1 cellular context compared by ENCODE assay signal in the genomic region with DNA sequence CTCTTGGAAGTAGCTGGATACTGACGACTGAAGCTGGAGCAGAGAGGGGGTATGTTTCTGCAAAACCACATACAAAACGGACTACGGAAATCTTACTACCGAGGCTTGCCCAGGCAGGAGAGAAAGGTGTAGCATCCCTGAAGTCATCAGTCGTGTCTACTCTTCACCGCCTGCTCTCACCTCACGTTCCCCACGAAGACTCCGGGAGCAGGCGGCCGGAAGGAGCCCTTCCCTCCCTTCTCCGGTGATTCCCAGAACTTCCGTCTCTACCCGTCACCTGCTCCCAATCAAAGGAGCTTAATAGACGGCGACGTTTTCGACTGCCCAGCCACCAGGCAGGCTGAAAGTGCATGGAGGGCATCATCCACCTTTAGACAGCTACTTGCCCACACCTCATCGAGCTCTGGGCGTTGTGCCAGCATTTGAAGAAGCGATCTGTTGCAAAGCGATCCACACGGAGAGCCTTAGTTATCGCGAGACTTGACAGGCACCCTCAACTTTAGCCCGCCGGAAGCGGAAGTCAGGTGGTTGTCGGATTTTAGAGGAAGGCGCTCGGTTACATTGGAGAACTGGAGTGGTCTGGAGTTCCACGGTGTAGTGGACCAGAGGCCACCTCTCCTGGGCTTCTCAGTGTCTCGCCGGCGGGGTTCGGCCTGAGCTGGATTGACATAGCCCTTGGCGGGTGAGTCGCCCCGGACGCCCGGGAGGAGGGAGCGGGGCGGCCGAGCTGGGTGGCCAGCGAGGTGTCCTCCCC.
TF ChIP-seq lines count a peak whose summit lies in the region.

A gene (plus strand): TSS at position 523 of the 754 bp plus-strand sequence. CDS start 2,809 bp downstream, outside the sequence.

TF ChIP-seq in K562, 482 proteins besides CTCF, POLR2A, EP300 and RAD21 (continued from another document and continues in another):
- TF ChIP-seq, protein P1, sequence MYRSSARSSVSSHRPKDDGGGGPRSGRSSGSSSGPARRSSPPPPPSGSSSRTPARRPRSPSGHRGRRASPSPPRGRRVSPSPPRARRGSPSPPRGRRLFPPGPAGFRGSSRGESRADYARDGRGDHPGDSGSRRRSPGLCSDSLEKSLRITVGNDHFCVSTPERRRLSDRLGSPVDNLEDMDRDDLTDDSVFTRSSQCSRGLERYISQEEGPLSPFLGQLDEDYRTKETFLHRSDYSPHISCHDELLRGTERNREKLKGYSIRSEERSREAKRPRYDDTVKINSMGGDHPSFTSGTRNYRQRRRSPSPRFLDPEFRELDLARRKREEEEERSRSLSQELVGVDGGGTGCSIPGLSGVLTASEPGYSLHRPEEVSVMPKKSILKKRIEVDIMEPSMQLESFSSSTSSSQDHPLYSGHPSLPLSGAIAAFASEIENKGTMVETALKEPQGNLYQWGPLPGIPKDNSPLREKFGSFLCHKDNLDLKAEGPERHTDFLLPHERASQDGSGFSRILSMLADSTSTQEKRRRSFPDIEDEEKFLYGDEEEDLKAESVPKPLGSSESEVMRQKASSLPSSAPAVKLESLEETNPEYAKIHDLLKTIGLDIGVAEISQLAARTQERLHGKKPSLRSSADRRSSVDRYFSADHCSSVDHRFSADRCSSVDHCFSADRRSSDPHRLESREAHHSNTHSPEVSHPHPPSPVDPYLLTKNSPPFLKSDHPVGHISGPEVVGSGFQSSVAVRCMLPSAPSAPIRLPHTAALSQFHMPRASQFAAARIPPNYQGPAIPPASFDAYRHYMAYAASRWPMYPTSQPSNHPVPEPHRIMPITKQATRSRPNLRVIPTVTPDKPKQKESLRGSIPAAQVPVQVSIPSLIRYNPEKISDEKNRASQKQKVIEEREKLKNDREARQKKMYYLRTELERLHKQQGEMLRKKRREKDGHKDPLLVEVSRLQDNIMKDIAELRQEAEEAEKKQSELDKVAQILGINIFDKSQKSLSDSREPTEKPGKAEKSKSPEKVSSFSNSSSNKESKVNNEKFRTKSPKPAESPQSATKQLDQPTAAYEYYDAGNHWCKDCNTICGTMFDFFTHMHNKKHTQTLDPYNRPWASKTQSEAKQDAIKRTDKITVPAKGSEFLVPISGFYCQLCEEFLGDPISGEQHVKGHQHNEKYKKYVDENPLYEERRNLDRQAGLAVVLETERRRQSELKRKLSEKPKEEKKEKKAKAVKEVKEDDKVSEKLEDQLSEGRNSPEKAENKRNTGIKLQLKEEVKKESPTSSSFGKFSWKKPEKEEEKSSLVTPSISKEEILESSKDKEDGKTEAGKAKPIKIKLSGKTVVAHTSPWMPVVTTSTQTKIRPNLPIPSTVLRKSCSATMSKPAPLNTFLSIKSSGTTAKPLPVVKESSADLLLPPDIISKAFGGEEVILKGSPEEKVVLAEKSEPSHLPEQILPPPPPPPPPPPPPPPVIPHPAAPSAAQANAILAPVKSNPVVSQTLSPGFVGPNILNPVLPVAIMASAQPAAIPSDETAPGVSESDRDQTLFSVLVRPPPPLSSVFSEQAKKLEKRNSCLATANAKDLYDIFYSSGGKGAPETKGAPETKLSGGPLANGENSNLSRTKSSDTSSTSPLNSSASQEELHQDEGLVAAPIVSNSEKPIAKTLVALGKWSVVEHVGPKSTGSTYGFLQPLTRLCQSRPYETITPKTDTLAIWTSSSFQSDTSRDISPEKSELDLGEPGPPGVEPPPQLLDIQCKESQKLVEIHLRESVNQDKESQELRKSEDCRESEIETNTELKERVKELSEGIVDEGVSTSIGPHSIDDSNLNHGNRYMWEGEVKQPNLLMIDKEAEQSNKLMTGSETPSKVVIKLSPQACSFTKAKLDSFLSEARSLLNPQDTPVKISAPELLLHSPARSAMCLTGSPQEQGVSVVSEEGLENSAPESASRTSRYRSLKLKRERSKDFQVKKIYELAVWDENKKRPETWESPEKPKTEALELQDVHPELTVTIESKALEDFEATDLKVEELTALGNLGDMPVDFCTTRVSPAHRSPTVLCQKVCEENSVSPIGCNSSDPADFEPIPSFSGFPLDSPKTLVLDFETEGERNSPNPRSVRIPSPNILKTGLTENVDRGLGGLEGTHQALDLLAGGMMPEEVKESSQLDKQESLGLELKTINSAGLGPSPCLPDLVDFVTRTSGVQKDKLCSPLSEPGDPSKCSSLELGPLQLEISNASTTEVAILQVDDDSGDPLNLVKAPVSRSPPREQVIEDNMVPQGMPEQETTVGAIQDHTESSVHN (IDR thresholded peaks at IDR 0.05; ENCODE audit: borderline replicate concordance in 1 of 2, low read depth in 1 of 2) = no peak
- TF ChIP-seq MTA3 (IDR thresholded peaks at IDR 0.05; ENCODE audit: borderline replicate concordance) (peak; percentile 80), MCM2 (IDR thresholded peaks at IDR 0.05; ENCODE audit: low read depth) (no peak), L3MBTL2 (IDR thresholded peaks at IDR 0.05) (peak; percentile 98), SMAD1 (IDR thresholded peaks at IDR 0.05; ENCODE audit: low read depth, low read length, partially characterized antibody) (peak; percentile 33), ZNF184 (CRISPR knock-in tag; IDR thresholded peaks at IDR 0.05) (no peak), RBFOX2 (IDR thresholded peaks at IDR 0.05; ENCODE audit: low read depth, low read length) (peak; percentile 84), ATF1 (CRISPR knock-in tag; IDR thresholded peaks at IDR 0.05) (no peak), ATF1 (tag; IDR thresholded peaks at IDR 0.05) (peak; percentile 44), PHF8 (IDR thresholded peaks at IDR 0.05; ENCODE audit: borderline replicate concordance, low read length) (peak; percentile 78), HDAC2 (IDR thresholded peaks at IDR 0.05) (no peak), FOXK1 (CRISPR knock-in tag; IDR thresholded peaks at IDR 0.05; ENCODE audit: borderline replicate concordance) (0 out of 2 replicates have a peak, but pooled peaks have one; percentile 36), ZNF764 (CRISPR knock-in tag; IDR thresholded peaks at IDR 0.05; ENCODE audit: low read depth) (no peak), MYNN (IDR thresholded peaks at IDR 0.05) (no peak), MYNN (CRISPR knock-in tag; IDR thresholded peaks at IDR 0.05) (no peak), MBD2 (IDR thresholded peaks at IDR 0.05; ENCODE audit: borderline replicate concordance, low read depth) (peak; percentile 14; the same call in 1 of the 2 replicates), ZNF3 (CRISPR knock-in tag; IDR thresholded peaks at IDR 0.05) (no peak), TCF3 (CRISPR knock-in tag; IDR thresholded peaks at IDR 0.05) (0 out of 2 replicates have a peak, but pooled peaks have one; percentile 6), SOX6 (IDR thresholded peaks at IDR 0.05) (peak; percentile 35; the same call in 1 of the 2 replicates), MAFF (IDR thresholded peaks at IDR 0.05; ENCODE audit: low read length) (no peak), ZNF140 (CRISPR knock-in tag; IDR thresholded peaks at IDR 0.05) (no peak), POLR2AphosphoS5 (IDR thresholded peaks at IDR 0.05; ENCODE audit: control insufficient read depth, insufficient read depth, low read depth, low read length) (peak; percentile 67; the same call in 1 of the 2 replicates), ZNF212 (CRISPR knock-in tag; IDR thresholded peaks at IDR 0.05) (no peak), CBX1 (IDR thresholded peaks at IDR 0.05; ENCODE audit: low read depth) (peak; percentile 66; the same call in 1 of the 2 replicates), ZNF197 (CRISPR knock-in tag; IDR thresholded peaks at IDR 0.05; ENCODE audit: low read depth) (0 out of 2 replicates have a peak, but pooled peaks have one; percentile 56), KDM5B (IDR thresholded peaks at IDR 0.05; ENCODE audit: insufficient replicate concordance, low read depth, low read length) (peak; percentile 70), SAP30 (IDR thresholded peaks at IDR 0.05; ENCODE audit: borderline replicate concordance, insufficient read depth, low read depth, low read length, poor library complexity, severe bottlenecking) (peak; percentile 77), SMAD4 (CRISPR knock-in tag; conservative IDR thresholded peaks at IDR 0.05) (0 out of 2 replicates have a peak, but pooled peaks have one; percentile 27)
- TF ChIP-seq, protein P2, sequence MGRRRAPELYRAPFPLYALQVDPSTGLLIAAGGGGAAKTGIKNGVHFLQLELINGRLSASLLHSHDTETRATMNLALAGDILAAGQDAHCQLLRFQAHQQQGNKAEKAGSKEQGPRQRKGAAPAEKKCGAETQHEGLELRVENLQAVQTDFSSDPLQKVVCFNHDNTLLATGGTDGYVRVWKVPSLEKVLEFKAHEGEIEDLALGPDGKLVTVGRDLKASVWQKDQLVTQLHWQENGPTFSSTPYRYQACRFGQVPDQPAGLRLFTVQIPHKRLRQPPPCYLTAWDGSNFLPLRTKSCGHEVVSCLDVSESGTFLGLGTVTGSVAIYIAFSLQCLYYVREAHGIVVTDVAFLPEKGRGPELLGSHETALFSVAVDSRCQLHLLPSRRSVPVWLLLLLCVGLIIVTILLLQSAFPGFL (CRISPR knock-in tag; IDR thresholded peaks at IDR 0.05) = no peak
- TF ChIP-seq, protein P3, sequence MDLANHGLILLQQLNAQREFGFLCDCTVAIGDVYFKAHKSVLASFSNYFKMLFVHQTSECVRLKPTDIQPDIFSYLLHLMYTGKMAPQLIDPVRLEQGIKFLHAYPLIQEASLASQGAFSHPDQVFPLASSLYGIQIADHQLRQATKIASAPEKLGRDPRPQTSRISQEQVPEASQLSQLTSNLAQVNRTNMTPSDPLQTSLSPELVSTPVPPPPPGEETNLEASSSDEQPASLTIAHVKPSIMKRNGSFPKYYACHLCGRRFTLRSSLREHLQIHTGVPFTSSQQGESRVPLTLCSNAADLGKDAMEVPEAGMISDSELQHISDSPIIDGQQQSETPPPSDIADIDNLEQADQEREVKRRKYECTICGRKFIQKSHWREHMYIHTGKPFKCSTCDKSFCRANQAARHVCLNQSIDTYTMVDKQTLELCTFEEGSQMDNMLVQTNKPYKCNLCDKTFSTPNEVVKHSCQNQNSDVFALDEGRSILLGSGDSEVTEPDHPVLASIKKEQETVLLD (IDR thresholded peaks at IDR 0.05) = 0 out of 2 replicates have a peak, but pooled peaks have one; percentile 35
- TF ChIP-seq, protein P4, sequence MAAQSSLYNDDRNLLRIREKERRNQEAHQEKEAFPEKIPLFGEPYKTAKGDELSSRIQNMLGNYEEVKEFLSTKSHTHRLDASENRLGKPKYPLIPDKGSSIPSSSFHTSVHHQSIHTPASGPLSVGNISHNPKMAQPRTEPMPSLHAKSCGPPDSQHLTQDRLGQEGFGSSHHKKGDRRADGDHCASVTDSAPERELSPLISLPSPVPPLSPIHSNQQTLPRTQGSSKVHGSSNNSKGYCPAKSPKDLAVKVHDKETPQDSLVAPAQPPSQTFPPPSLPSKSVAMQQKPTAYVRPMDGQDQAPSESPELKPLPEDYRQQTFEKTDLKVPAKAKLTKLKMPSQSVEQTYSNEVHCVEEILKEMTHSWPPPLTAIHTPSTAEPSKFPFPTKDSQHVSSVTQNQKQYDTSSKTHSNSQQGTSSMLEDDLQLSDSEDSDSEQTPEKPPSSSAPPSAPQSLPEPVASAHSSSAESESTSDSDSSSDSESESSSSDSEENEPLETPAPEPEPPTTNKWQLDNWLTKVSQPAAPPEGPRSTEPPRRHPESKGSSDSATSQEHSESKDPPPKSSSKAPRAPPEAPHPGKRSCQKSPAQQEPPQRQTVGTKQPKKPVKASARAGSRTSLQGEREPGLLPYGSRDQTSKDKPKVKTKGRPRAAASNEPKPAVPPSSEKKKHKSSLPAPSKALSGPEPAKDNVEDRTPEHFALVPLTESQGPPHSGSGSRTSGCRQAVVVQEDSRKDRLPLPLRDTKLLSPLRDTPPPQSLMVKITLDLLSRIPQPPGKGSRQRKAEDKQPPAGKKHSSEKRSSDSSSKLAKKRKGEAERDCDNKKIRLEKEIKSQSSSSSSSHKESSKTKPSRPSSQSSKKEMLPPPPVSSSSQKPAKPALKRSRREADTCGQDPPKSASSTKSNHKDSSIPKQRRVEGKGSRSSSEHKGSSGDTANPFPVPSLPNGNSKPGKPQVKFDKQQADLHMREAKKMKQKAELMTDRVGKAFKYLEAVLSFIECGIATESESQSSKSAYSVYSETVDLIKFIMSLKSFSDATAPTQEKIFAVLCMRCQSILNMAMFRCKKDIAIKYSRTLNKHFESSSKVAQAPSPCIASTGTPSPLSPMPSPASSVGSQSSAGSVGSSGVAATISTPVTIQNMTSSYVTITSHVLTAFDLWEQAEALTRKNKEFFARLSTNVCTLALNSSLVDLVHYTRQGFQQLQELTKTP (IDR thresholded peaks at IDR 0.05; ENCODE audit: low read depth in 1 of 2, partially characterized antibody in 2 of 2) = no peak
- TF ChIP-seq, protein P5, sequence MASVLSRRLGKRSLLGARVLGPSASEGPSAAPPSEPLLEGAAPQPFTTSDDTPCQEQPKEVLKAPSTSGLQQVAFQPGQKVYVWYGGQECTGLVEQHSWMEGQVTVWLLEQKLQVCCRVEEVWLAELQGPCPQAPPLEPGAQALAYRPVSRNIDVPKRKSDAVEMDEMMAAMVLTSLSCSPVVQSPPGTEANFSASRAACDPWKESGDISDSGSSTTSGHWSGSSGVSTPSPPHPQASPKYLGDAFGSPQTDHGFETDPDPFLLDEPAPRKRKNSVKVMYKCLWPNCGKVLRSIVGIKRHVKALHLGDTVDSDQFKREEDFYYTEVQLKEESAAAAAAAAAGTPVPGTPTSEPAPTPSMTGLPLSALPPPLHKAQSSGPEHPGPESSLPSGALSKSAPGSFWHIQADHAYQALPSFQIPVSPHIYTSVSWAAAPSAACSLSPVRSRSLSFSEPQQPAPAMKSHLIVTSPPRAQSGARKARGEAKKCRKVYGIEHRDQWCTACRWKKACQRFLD (CRISPR knock-in tag; IDR thresholded peaks at IDR 0.05) = 0 out of 2 replicates have a peak, but pooled peaks have one; percentile 64
- TF ChIP-seq, protein P6, sequence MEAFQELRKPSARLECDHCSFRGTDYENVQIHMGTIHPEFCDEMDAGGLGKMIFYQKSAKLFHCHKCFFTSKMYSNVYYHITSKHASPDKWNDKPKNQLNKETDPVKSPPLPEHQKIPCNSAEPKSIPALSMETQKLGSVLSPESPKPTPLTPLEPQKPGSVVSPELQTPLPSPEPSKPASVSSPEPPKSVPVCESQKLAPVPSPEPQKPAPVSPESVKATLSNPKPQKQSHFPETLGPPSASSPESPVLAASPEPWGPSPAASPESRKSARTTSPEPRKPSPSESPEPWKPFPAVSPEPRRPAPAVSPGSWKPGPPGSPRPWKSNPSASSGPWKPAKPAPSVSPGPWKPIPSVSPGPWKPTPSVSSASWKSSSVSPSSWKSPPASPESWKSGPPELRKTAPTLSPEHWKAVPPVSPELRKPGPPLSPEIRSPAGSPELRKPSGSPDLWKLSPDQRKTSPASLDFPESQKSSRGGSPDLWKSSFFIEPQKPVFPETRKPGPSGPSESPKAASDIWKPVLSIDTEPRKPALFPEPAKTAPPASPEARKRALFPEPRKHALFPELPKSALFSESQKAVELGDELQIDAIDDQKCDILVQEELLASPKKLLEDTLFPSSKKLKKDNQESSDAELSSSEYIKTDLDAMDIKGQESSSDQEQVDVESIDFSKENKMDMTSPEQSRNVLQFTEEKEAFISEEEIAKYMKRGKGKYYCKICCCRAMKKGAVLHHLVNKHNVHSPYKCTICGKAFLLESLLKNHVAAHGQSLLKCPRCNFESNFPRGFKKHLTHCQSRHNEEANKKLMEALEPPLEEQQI (IDR thresholded peaks at IDR 0.05) = peak; percentile 66; the same call in 1 of the 2 replicates
- TF ChIP-seq, protein P7, sequence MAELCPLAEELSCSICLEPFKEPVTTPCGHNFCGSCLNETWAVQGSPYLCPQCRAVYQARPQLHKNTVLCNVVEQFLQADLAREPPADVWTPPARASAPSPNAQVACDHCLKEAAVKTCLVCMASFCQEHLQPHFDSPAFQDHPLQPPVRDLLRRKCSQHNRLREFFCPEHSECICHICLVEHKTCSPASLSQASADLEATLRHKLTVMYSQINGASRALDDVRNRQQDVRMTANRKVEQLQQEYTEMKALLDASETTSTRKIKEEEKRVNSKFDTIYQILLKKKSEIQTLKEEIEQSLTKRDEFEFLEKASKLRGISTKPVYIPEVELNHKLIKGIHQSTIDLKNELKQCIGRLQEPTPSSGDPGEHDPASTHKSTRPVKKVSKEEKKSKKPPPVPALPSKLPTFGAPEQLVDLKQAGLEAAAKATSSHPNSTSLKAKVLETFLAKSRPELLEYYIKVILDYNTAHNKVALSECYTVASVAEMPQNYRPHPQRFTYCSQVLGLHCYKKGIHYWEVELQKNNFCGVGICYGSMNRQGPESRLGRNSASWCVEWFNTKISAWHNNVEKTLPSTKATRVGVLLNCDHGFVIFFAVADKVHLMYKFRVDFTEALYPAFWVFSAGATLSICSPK (IDR thresholded peaks at IDR 0.05; ENCODE audit: borderline replicate concordance) = no peak
